ENCODE assay signal across 9 cellular contexts in genomic region chr1:173479649-173480048, GRCh38. TPM values are rescaled to one million over a fixed set of nuclear protein-coding genes. Genes with fewer than 3 reads are reported as not detected.
DNase-seq lines count a peak whose midpoint lies in the region; ATAC-seq and TF ChIP-seq lines count a peak whose summit lies in the region.
"Had no signal": no experiment of that assay in that cellular context is flagged by ENCODE, and none has a peak within 500 bp of the region (broad histone marks: within the 10 kb centered on the region; RNA-seq: fewer than 3 reads in every experiment).

No MANE protein-coding gene starts in this region.

- H3K4me3 ChIP-seq in heart right ventricle (peak overlapping the region in 3 of 10 donors; percentile 88 to 95 (median 93)), astrocyte of the cerebellum (ENCODE audit: low read depth, low read length) (peak overlapping the region; percentile 10), iPS-20b (ENCODE audit: low read length) (peak overlapping the region; percentile 91), transverse colon (peak overlapping the region in 1 of 4 donors; percentile 95)

- no peaks in the 10 kb centered on the region for H3K9me3 ChIP-seq in heart right ventricle
- H3K9me3 ChIP-seq in iPS-20b (ENCODE audit: insufficient read depth, low read depth, low read length): no peaks in the 10 kb centered on the region
- H3K9me3 ChIP-seq in transverse colon: no peaks in the 10 kb centered on the region

- H3K27me3 ChIP-seq in heart right ventricle (no peaks in the 10 kb centered on the region), iPS-20b (ENCODE audit: insufficient read depth, low read length) (no peaks in the 10 kb centered on the region), transverse colon (no peaks in the 10 kb centered on the region)

- no peaks in the 10 kb centered on the region for H3K27me3 Mint-ChIP-seq in type B pancreatic cell

- TF ChIP-seq CTCF in heart right ventricle (IDR thresholded peaks at IDR 0.05): no peak
- no peak for TF ChIP-seq CTCF in astrocyte of the cerebellum (IDR thresholded peaks at IDR 0.05; ENCODE audit: low read depth, low read length, missing control alignments)
- no peak for TF ChIP-seq CTCF in type B pancreatic cell (conservative IDR thresholded peaks at IDR 0.05)
- no peak for TF ChIP-seq CTCF in transverse colon (IDR thresholded peaks at IDR 0.05)

- DNase-seq in heart right ventricle (no peak), left ventricle myocardium superior (no peak), astrocyte of the cerebellum (ENCODE audit: low read depth) (no peak), type B pancreatic cell (ENCODE audit: extremely low spot score, unreplicated experiment) (no peak), 8988T (no peak), transverse colon (no peak)
- no peak for DNase-seq in activated CD4-positive, CD25-positive, alpha-beta regulatory T cell treated with anti-CD3 and anti-CD28 coated beads, Interleukin-2, amount 50 U/mL, for 72 hours
- DNase-seq: NCI-H1105 treated with DMSO at 0.1 percent for 48 hours had no signal

- peak overlapping the region; percentile 95 for H3K4me3 Mint-ChIP-seq in type B pancreatic cell

- peak overlapping the region; percentile 92; the same call in 1 of the 2 replicates for H3K9ac ChIP-seq in iPS-20b (ENCODE audit: low read depth, low read length)

- no peaks in the 10 kb centered on the region for H3K9me3 Mint-ChIP-seq in type B pancreatic cell

- TF ChIP-seq EP300 in transverse colon (IDR thresholded peaks at IDR 0.05; ENCODE audit: low read depth): no peak

- WGBS in heart right ventricle, 2 donors: 75 to 79% methylated on average over 4 of the region's 4 CpGs
- WGBS in transverse colon (ENCODE audit: low coverage in 1 of 2), 2 donors: 67 to 80% methylated on average over 4 of the region's 4 CpGs

- peaks cover 0 to 54% (median 31%) of the 10 kb centered on the region in 9 donors for H3K36me3 ChIP-seq in heart right ventricle
- peaks cover 55% of the 10 kb centered on the region for H3K36me3 ChIP-seq in iPS-20b (ENCODE audit: insufficient read depth, low read depth, low read length)
- H3K36me3 ChIP-seq in transverse colon: peaks cover 0 to 39% (median 18%) of the 10 kb centered on the region in 4 donors

- intact Hi-C loops in heart right ventricle (cut with DNase I) (loop anchor here in 3 of 10 donors (5.0 to 10.0 kb wide), 4 partner anchors 47 to 1503 kb away; partner anchors contain the start of genes CENPL (in 2 of the 3), DARS2 (in 2 of the 3) and RC3H1 (in 1 of the 3)), left ventricle myocardium superior (cut with micrococcal nuclease) (no loop called here), transverse colon (cut with DNase I; ENCODE audit: low total_unique reads) (no loop called here)

- H3K27ac Mint-ChIP-seq in type B pancreatic cell: peak overlapping the region; percentile 46

- ATAC-seq in heart right ventricle: no peak
- no peak for ATAC-seq in left ventricle myocardium superior

- peaks cover 26% of the 10 kb centered on the region for H3K4me1 Mint-ChIP-seq in type B pancreatic cell (ENCODE audit: unreplicated experiment)

- TF ChIP-seq POLR2A in transverse colon (IDR thresholded peaks at IDR 0.05): no peak

- in situ Hi-C loops in astrocyte of the cerebellum (cut with HindIII; ENCODE audit: low sequenced_read_pairs) (no loop called here), transverse colon (cut with MboI; ENCODE audit: low pct_ligation_motif_present in 1 of 4, low pct_unique_long_range_greater_than_20kb in 1 of 4, low sequenced_read_pairs in 3 of 4) (no loop called here)

- H3K27ac ChIP-seq in heart right ventricle (peak overlapping the region in 6 of 10 donors; percentile 12 to 99 (median 98)), iPS-20b (ENCODE audit: low read length) (no peak overlapping the region), transverse colon (no peak overlapping the region)

- peaks cover 4 to 64% (median 42%) of the 10 kb centered on the region in 9 donors for H3K4me1 ChIP-seq in heart right ventricle
- peaks cover 12% of the 10 kb centered on the region; the same call in 1 of the 2 replicates for H3K4me1 ChIP-seq in iPS-20b (ENCODE audit: insufficient read depth, low read length)
- H3K4me1 ChIP-seq in transverse colon: peaks cover 19 to 46% (median 39%) of the 10 kb centered on the region in 4 donors

- peaks cover 41% of the 10 kb centered on the region for H3K36me3 Mint-ChIP-seq in type B pancreatic cell

RNA-seq across cellular contexts. Expression of gene PRDX6, which starts 2.5 kb away (rescaled TPM):
- total RNA-seq in heart right ventricle (100 to 1,000 TPM; 215 to 698 (median 325) TPM), left ventricle myocardium superior (529 TPM), type B pancreatic cell (ENCODE audit: low replicate concordance) (333 and 411 TPM in 2 replicates), transverse colon (100 to 1,000 TPM; 150 to 540 (median 469) TPM)
- 100 to 1,000 TPM; 426 to 640 TPM for polyA plus RNA-seq in heart right ventricle

Comparison
In these comparisons a context has a peak if more than half of its experiments do, and no peak if none do; other contexts are left out.
1. H3K27ac ChIP-seq: peak in heart right ventricle (6 of 10); none in iPS-20b (single experiment) and transverse colon (0 of 4).